9 cellular contexts compared by ENCODE assay signal in genomic region chr15:99704444-99704838, GRCh38. TPM values are rescaled to one million over a fixed set of nuclear protein-coding genes. Genes with fewer than 3 reads are reported as not detected.
DNase-seq lines count a peak whose midpoint lies in the region; ATAC-seq and TF ChIP-seq lines count a peak whose summit lies in the region.
"Had no signal": no experiment of that assay in that cellular context is flagged by ENCODE, and none has a peak within 500 bp of the region (broad histone marks: within the 10 kb centered on the region; RNA-seq: fewer than 3 reads in every experiment).

No MANE protein-coding gene starts in this region.

- H3K36me3 ChIP-seq in endodermal cell (ENCODE audit: control insufficient read depth, insufficient read depth, low read length) = peaks cover 5% of the 10 kb centered on the region

- no peak overlapping the region for H3K27ac Mint-ChIP-seq in endodermal cell

- peak; percentile 83 for DNase-seq in AG10803 (ENCODE audit: low read depth)
- peak; percentile 59 for DNase-seq in NCI-H1092 treated with DMSO at 0.1 percent for 48 hours (lab: John Stamatoyannopoulos, UW)
- DNase-seq in SK-N-DZ (ENCODE audit: low spot score) = peak; percentile 78
- DNase-seq in endodermal cell = peak; percentile 58
- peak; percentile 85 for DNase-seq in middle frontal gyrus (ENCODE audit: extremely low spot score, low spot score)
- no peak for DNase-seq in mesenteric fat pad (ENCODE audit: low spot score)

- 7 to 39% methylated on average over 2 to 3 of the region's 3 CpGs for WGBS in endodermal cell (ENCODE audit: insufficient coverage in 1 of 2, insufficient read length in 1 of 2), 2 experiments

- no peaks in the 10 kb centered on the region for H3K27me3 Mint-ChIP-seq in endodermal cell (ENCODE audit: insufficient read depth)

- H3K4me3 ChIP-seq in AG10803 (ENCODE audit: low read length) (no peak overlapping the region), GM12875 (ENCODE audit: low read depth, low read length) (no peak overlapping the region), endodermal cell (ENCODE audit: low read length) (no peak overlapping the region)

- H3K9me3 ChIP-seq in endodermal cell (ENCODE audit: control insufficient read depth, low read length) = no peaks in the 10 kb centered on the region

- H3K4me1 Mint-ChIP-seq in endodermal cell = peaks cover 20% of the 10 kb centered on the region

- no peaks in the 10 kb centered on the region for H3K9me3 Mint-ChIP-seq in endodermal cell
- H3K9me3 Mint-ChIP-seq: T-helper 1 cell treated with Interleukin-12 subunit alpha and Interleukin-12 subunit beta and Interleukin-4 antibody, amounts not matched to agents 30 μg/mL and 1 μg/mL, for 36 hours had no signal

- H3K27ac ChIP-seq in endodermal cell (ENCODE audit: low read depth, low read length) = no peak overlapping the region

- H3K4me1 ChIP-seq in endodermal cell (ENCODE audit: control insufficient read depth, insufficient read depth, low read length) = peaks cover 4% of the 10 kb centered on the region

- no peaks in the 10 kb centered on the region for H3K27me3 ChIP-seq in endodermal cell (ENCODE audit: control insufficient read depth, insufficient read depth, low read length, poor library complexity, severe bottlenecking)

- ATAC-seq in HG02763 (IDR thresholded peaks at IDR 0.05; ENCODE audit: unreplicated experiment) = peak; percentile 80

- TF ChIP-seq CTCF in AG10803 (conservative IDR thresholded peaks at IDR 0.05; ENCODE audit: low read length) = peak; percentile 83
- peak; percentile 57; the same call in 1 of the 2 replicates for TF ChIP-seq CTCF in GM12875 (IDR thresholded peaks at IDR 0.05; ENCODE audit: borderline replicate concordance, insufficient read depth, low read depth, low read length)
- peak; percentile 84 for TF ChIP-seq CTCF in endodermal cell (conservative IDR thresholded peaks at IDR 0.05)

- peaks cover 12% of the 10 kb centered on the region for H3K36me3 Mint-ChIP-seq in endodermal cell (ENCODE audit: low read depth)

- H3K4me3 Mint-ChIP-seq in endodermal cell = no peak overlapping the region
- H3K4me3 Mint-ChIP-seq: T-helper 1 cell treated with Interleukin-12 subunit alpha and Interleukin-12 subunit beta and Interleukin-4 antibody, amounts not matched to agents 30 μg/mL and 1 μg/mL, for 36 hours had no signal

- no peak overlapping the region for H3K9ac ChIP-seq in endodermal cell (ENCODE audit: extremely low read depth, low read length, poor library complexity, severe bottlenecking)

RNA-seq across cellular contexts. Expression of gene LYSMD4, which starts 28.8 kb away (rescaled TPM):
- 18.9 and 28.8 TPM in 2 replicates for polyA plus RNA-seq in SK-N-DZ (2014; cell fraction: cytosol; rRNA removed)
- 51.3 and 59.9 TPM in 2 replicates for polyA plus RNA-seq in SK-N-DZ (2014; cell fraction: nucleus; rRNA removed)
- 10 to 100 TPM in 1 of 2 donors, 1 to 10 TPM in 1; 8.9 to 12.6 TPM for total RNA-seq in endodermal cell
- polyA plus RNA-seq in endodermal cell (2013, experiment 1 of 2) = 11.5 TPM
- polyA plus RNA-seq in endodermal cell (2013, experiment 2 of 2) = 11.0 TPM
- total RNA-seq in mesenteric fat pad = 6.4 TPM
